Comparison of ENCODE assay signal across 1 cellular context in the genomic region with DNA sequence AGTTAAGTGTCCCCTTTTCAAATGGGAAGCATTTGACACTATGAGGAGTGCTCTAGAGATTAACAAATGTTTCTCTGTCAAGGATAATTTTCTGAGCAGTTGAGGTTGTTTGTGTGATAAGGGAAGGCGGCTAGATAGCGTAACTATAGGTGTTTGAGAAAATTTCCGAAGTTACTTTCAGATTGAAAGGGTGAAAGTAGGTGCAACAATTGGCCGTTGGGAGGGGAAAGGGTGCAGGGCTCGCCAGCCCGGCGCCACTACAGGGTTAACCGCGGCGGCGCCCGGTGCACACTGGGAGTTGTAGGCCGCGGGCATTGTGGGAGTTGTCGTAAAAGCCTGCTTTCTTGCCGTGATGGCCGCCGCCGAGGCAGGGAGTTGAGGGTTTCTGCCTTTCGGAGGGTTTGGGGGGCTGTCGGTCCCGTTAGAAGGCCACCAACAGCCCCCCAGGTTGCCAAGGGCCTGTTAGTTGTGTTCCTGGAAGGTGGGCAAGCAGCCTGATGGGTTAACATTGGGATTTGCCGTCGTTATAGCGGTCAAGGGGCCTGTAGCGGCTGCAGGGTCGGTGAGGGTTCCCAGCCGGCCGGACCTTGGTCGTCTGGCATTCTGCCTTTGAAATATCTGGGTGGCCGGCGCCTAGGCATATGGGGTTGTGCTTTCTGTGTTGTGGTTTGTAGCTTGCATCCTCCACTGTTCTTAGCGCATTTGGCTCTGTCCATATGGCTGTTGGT.
TF ChIP-seq lines count a peak whose summit lies in the region.

No MANE protein-coding gene starts in this region.

TF ChIP-seq in HepG2, 621 proteins besides CTCF, POLR2A, EP300 and RAD21 (continued from another document and continues in another):
- TF ChIP-seq ZNF614 (CRISPR knock-in tag; IDR thresholded peaks at IDR 0.05; ENCODE audit: borderline replicate concordance), result 0 out of 2 replicates have a peak, but pooled peaks have one; percentile 45
- peak; percentile 63; the same call in 1 of the 2 replicates for TF ChIP-seq CEBPG (CRISPR knock-in tag; IDR thresholded peaks at IDR 0.05)
- TF ChIP-seq SNAPC2 (CRISPR knock-in tag; IDR thresholded peaks at IDR 0.05), result peak; percentile 60; the same call in 1 of the 2 replicates
- no peak for TF ChIP-seq NFE2 (CRISPR knock-in tag; IDR thresholded peaks at IDR 0.05)
- TF ChIP-seq ZBTB7B (CRISPR knock-in tag; IDR thresholded peaks at IDR 0.05), result peak; percentile 68
- TF ChIP-seq ZNF558 (CRISPR knock-in tag; IDR thresholded peaks at IDR 0.05; ENCODE audit: borderline replicate concordance), result no peak
- peak; percentile 41; the same call in 1 of the 2 replicates for TF ChIP-seq ZNF768 (CRISPR knock-in tag; IDR thresholded peaks at IDR 0.05)
- TF ChIP-seq HNRNPK (IDR thresholded peaks at IDR 0.05; ENCODE audit: low read depth, low read length, poor library complexity, severe bottlenecking), result no peak
- TF ChIP-seq, protein P1, sequence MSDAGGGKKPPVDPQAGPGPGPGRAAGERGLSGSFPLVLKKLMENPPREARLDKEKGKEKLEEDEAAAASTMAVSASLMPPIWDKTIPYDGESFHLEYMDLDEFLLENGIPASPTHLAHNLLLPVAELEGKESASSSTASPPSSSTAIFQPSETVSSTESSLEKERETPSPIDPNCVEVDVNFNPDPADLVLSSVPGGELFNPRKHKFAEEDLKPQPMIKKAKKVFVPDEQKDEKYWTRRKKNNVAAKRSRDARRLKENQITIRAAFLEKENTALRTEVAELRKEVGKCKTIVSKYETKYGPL (CRISPR knock-in tag; IDR thresholded peaks at IDR 0.05), result no peak
- TF ChIP-seq ELF1 (CRISPR knock-in tag; IDR thresholded peaks at IDR 0.05), result peak; percentile 55
- TF ChIP-seq, protein P2, sequence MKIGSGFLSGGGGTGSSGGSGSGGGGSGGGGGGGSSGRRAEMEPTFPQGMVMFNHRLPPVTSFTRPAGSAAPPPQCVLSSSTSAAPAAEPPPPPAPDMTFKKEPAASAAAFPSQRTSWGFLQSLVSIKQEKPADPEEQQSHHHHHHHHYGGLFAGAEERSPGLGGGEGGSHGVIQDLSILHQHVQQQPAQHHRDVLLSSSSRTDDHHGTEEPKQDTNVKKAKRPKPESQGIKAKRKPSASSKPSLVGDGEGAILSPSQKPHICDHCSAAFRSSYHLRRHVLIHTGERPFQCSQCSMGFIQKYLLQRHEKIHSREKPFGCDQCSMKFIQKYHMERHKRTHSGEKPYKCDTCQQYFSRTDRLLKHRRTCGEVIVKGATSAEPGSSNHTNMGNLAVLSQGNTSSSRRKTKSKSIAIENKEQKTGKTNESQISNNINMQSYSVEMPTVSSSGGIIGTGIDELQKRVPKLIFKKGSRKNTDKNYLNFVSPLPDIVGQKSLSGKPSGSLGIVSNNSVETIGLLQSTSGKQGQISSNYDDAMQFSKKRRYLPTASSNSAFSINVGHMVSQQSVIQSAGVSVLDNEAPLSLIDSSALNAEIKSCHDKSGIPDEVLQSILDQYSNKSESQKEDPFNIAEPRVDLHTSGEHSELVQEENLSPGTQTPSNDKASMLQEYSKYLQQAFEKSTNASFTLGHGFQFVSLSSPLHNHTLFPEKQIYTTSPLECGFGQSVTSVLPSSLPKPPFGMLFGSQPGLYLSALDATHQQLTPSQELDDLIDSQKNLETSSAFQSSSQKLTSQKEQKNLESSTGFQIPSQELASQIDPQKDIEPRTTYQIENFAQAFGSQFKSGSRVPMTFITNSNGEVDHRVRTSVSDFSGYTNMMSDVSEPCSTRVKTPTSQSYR (CRISPR knock-in tag; IDR thresholded peaks at IDR 0.05; ENCODE audit: borderline replicate concordance), result no peak
- TF ChIP-seq, protein P3, sequence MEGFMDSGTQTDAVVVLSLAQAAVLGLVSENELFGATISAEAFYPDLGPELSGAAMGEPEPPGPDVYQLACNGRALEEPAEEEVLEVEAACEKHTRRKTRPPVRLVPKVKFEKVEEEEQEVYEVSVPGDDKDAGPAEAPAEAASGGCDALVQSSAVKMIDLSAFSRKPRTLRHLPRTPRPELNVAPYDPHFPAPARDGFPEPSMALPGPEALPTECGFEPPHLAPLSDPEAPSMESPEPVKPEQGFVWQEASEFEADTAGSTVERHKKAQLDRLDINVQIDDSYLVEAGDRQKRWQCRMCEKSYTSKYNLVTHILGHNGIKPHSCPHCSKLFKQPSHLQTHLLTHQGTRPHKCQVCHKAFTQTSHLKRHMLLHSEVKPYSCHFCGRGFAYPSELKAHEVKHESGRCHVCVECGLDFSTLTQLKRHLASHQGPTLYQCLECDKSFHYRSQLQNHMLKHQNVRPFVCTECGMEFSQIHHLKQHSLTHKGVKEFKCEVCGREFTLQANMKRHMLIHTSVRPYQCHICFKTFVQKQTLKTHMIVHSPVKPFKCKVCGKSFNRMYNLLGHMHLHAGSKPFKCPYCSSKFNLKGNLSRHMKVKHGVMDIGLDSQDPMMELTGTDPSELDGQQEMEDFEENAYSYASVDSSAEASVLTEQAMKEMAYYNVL (CRISPR knock-in tag; IDR thresholded peaks at IDR 0.05; ENCODE audit: borderline replicate concordance), result peak; percentile 73; the same call in 1 of the 2 replicates
- TF ChIP-seq BCL6 (CRISPR knock-in tag; IDR thresholded peaks at IDR 0.05), result peak; percentile 46; the same call in 1 of the 2 replicates
- TF ChIP-seq, protein P4, sequence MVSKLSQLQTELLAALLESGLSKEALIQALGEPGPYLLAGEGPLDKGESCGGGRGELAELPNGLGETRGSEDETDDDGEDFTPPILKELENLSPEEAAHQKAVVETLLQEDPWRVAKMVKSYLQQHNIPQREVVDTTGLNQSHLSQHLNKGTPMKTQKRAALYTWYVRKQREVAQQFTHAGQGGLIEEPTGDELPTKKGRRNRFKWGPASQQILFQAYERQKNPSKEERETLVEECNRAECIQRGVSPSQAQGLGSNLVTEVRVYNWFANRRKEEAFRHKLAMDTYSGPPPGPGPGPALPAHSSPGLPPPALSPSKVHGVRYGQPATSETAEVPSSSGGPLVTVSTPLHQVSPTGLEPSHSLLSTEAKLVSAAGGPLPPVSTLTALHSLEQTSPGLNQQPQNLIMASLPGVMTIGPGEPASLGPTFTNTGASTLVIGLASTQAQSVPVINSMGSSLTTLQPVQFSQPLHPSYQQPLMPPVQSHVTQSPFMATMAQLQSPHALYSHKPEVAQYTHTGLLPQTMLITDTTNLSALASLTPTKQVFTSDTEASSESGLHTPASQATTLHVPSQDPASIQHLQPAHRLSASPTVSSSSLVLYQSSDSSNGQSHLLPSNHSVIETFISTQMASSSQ (IDR thresholded peaks at IDR 0.05; ENCODE audit: low read depth), result peak; percentile 59; the same call in 1 of the 2 replicates
- TF ChIP-seq, protein P4 (CRISPR knock-in tag; IDR thresholded peaks at IDR 0.05; ENCODE audit: borderline replicate concordance), result peak; percentile 47; the same call in 1 of the 2 replicates
- TF ChIP-seq, protein P5, sequence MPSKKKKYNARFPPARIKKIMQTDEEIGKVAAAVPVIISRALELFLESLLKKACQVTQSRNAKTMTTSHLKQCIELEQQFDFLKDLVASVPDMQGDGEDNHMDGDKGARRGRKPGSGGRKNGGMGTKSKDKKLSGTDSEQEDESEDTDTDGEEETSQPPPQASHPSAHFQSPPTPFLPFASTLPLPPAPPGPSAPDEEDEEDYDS (CRISPR knock-in tag; IDR thresholded peaks at IDR 0.05), result no peak
- TF ChIP-seq JUNB (CRISPR knock-in tag; IDR thresholded peaks at IDR 0.05; ENCODE audit: borderline replicate concordance), result no peak
- peak; percentile 50; the same call in 1 of the 2 replicates for TF ChIP-seq ZNF430 (CRISPR knock-in tag; IDR thresholded peaks at IDR 0.05)
- no peak for TF ChIP-seq FOXM1 (CRISPR knock-in tag; IDR thresholded peaks at IDR 0.05)
- TF ChIP-seq CBFB (CRISPR knock-in tag; IDR thresholded peaks at IDR 0.05), result peak; percentile 75; the same call in 1 of the 2 replicates
- TF ChIP-seq, protein P6, sequence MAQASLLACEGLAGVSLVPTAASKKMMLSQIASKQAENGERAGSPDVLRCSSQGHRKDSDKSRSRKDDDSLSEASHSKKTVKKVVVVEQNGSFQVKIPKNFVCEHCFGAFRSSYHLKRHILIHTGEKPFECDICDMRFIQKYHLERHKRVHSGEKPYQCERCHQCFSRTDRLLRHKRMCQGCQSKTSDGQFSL (CRISPR knock-in tag; IDR thresholded peaks at IDR 0.05), result no peak
- no peak for TF ChIP-seq MTF1 (CRISPR knock-in tag; IDR thresholded peaks at IDR 0.05)
- TF ChIP-seq ZNF619 (CRISPR knock-in tag; IDR thresholded peaks at IDR 0.05), result 0 out of 2 replicates have a peak, but pooled peaks have one; percentile 22
- no peak for TF ChIP-seq KDM6A (CRISPR knock-in tag; IDR thresholded peaks at IDR 0.05; ENCODE audit: low read depth)
- TF ChIP-seq ZNF484 (CRISPR knock-in tag; IDR thresholded peaks at IDR 0.05; ENCODE audit: borderline replicate concordance, low read depth), result no peak
- TF ChIP-seq, protein P7, sequence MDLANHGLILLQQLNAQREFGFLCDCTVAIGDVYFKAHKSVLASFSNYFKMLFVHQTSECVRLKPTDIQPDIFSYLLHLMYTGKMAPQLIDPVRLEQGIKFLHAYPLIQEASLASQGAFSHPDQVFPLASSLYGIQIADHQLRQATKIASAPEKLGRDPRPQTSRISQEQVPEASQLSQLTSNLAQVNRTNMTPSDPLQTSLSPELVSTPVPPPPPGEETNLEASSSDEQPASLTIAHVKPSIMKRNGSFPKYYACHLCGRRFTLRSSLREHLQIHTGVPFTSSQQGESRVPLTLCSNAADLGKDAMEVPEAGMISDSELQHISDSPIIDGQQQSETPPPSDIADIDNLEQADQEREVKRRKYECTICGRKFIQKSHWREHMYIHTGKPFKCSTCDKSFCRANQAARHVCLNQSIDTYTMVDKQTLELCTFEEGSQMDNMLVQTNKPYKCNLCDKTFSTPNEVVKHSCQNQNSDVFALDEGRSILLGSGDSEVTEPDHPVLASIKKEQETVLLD (CRISPR knock-in tag; IDR thresholded peaks at IDR 0.05; ENCODE audit: low read depth), result no peak
- TF ChIP-seq MYC (CRISPR knock-in tag; IDR thresholded peaks at IDR 0.05; ENCODE audit: borderline replicate concordance), result peak; percentile 46; the same call in 1 of the 2 replicates
- TF ChIP-seq, protein P8, sequence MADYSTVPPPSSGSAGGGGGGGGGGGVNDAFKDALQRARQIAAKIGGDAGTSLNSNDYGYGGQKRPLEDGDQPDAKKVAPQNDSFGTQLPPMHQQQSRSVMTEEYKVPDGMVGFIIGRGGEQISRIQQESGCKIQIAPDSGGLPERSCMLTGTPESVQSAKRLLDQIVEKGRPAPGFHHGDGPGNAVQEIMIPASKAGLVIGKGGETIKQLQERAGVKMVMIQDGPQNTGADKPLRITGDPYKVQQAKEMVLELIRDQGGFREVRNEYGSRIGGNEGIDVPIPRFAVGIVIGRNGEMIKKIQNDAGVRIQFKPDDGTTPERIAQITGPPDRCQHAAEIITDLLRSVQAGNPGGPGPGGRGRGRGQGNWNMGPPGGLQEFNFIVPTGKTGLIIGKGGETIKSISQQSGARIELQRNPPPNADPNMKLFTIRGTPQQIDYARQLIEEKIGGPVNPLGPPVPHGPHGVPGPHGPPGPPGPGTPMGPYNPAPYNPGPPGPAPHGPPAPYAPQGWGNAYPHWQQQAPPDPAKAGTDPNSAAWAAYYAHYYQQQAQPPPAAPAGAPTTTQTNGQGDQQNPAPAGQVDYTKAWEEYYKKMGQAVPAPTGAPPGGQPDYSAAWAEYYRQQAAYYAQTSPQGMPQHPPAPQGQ (CRISPR knock-in tag; IDR thresholded peaks at IDR 0.05; ENCODE audit: borderline replicate concordance), result no peak
- TF ChIP-seq SPEN (CRISPR knock-in tag; IDR thresholded peaks at IDR 0.05; ENCODE audit: low read depth), result peak; percentile 91
- TF ChIP-seq, protein P9, sequence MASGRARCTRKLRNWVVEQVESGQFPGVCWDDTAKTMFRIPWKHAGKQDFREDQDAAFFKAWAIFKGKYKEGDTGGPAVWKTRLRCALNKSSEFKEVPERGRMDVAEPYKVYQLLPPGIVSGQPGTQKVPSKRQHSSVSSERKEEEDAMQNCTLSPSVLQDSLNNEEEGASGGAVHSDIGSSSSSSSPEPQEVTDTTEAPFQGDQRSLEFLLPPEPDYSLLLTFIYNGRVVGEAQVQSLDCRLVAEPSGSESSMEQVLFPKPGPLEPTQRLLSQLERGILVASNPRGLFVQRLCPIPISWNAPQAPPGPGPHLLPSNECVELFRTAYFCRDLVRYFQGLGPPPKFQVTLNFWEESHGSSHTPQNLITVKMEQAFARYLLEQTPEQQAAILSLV (CRISPR knock-in tag; IDR thresholded peaks at IDR 0.05; ENCODE audit: borderline replicate concordance), result peak; percentile 88; the same call in 1 of the 2 replicates
- peak; percentile 82 for TF ChIP-seq KMT2A (CRISPR knock-in tag; IDR thresholded peaks at IDR 0.05)
- no peak for TF ChIP-seq ZSCAN25 (CRISPR knock-in tag; IDR thresholded peaks at IDR 0.05)
- TF ChIP-seq, protein P10, sequence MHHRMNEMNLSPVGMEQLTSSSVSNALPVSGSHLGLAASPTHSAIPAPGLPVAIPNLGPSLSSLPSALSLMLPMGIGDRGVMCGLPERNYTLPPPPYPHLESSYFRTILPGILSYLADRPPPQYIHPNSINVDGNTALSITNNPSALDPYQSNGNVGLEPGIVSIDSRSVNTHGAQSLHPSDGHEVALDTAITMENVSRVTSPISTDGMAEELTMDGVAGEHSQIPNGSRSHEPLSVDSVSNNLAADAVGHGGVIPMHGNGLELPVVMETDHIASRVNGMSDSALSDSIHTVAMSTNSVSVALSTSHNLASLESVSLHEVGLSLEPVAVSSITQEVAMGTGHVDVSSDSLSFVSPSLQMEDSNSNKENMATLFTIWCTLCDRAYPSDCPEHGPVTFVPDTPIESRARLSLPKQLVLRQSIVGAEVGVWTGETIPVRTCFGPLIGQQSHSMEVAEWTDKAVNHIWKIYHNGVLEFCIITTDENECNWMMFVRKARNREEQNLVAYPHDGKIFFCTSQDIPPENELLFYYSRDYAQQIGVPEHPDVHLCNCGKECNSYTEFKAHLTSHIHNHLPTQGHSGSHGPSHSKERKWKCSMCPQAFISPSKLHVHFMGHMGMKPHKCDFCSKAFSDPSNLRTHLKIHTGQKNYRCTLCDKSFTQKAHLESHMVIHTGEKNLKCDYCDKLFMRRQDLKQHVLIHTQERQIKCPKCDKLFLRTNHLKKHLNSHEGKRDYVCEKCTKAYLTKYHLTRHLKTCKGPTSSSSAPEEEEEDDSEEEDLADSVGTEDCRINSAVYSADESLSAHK (CRISPR knock-in tag; IDR thresholded peaks at IDR 0.05; ENCODE audit: borderline replicate concordance), result no peak
- TF ChIP-seq PHF21A (CRISPR knock-in tag; IDR thresholded peaks at IDR 0.05), result peak; percentile 29; the same call in 1 of the 2 replicates
- peak; percentile 63; the same call in 1 of the 2 replicates for TF ChIP-seq RXRA (CRISPR knock-in tag; IDR thresholded peaks at IDR 0.05)
- TF ChIP-seq HDAC1 (CRISPR knock-in tag; IDR thresholded peaks at IDR 0.05), result peak; percentile 65
- peak; percentile 61; the same call in 1 of the 2 replicates for TF ChIP-seq KLF6 (CRISPR knock-in tag; IDR thresholded peaks at IDR 0.05)
- peak; percentile 58; the same call in 1 of the 2 replicates for TF ChIP-seq ZSCAN21 (CRISPR knock-in tag; IDR thresholded peaks at IDR 0.05; ENCODE audit: borderline replicate concordance)
- peak; percentile 35; the same call in 1 of the 2 replicates for TF ChIP-seq TP53 (CRISPR knock-in tag; conservative IDR thresholded peaks at IDR 0.05)
- no peak for TF ChIP-seq ZNF724P (CRISPR knock-in tag; IDR thresholded peaks at IDR 0.05; ENCODE audit: borderline replicate concordance)
